Comparison of ENCODE assay signal across 1 cellular context in genomic region chr6:89985744-89986493, GRCh38.
TF ChIP-seq lines count a peak whose summit lies in the region.

No MANE protein-coding gene starts in this region.

TF ChIP-seq in GM23338, 12 proteins besides CTCF, POLR2A, EP300 and RAD21 (continued from another document):
- TF ChIP-seq ZNF462 (CRISPR knock-in tag; IDR thresholded peaks at IDR 0.05) (no peak), POLR2AphosphoS5 (IDR thresholded peaks at IDR 0.05; ENCODE audit: low read depth) (no peak), REST (IDR thresholded peaks at IDR 0.05; ENCODE audit: unreplicated experiment) (no peak), ETS1 (IDR thresholded peaks at IDR 0.05) (no peak), ZNF114 (CRISPR knock-in tag; IDR thresholded peaks at IDR 0.05) (no peak)
